ENCODE assay signal across 17 cellular contexts in genomic region chr3:131007782-131008181, GRCh38. TPM values are rescaled to one million over a fixed set of nuclear protein-coding genes. Genes with fewer than 3 reads are reported as not detected.
A peak's percentile ranks its signal among the peaks of the same experiment; 100 is the strongest.
DNase-seq lines count a peak whose midpoint lies in the region; ATAC-seq and TF ChIP-seq lines count a peak whose summit lies in the region.
"Had no signal": no experiment of that assay in that cellular context is flagged by ENCODE, and none has a peak within 500 bp of the region (broad histone marks: within the 10 kb centered on the region; RNA-seq: fewer than 3 reads in every experiment).

No MANE protein-coding gene starts in this region.

- H3K9me2 ChIP-seq in hepatocyte (replicated peaks; ENCODE audit: insufficient read depth), result no peaks in the 10 kb centered on the region

- H3K36me3 Mint-ChIP-seq in CD4-positive, CD25-positive, alpha-beta regulatory T cell, result peaks cover 36% of the 10 kb centered on the region
- H3K36me3 Mint-ChIP-seq in HFFc6 (ENCODE audit: low read depth), result peaks cover 37% of the 10 kb centered on the region

- no peaks in the 10 kb centered on the region for H3K9me3 Mint-ChIP-seq in CD4-positive, CD25-positive, alpha-beta regulatory T cell
- no peaks in the 10 kb centered on the region for H3K9me3 Mint-ChIP-seq in HFFc6

- H3K4me3 ChIP-seq in CD4-positive, CD25-positive, alpha-beta regulatory T cell (ENCODE audit: low read depth, low read length), result no peak overlapping the region
- H3K4me3 ChIP-seq in adipocyte (ENCODE audit: low read length) (no peak overlapping the region), fibroblast of villous mesenchyme (ENCODE audit: low read depth, low read length) (no peak overlapping the region), hepatocyte (no peak overlapping the region)
- H3K4me3 ChIP-seq: HAP-1, SJCRH30 had no signal

- no peaks in the 10 kb centered on the region for H3K9me3 ChIP-seq in CD4-positive, CD25-positive, alpha-beta regulatory T cell (ENCODE audit: control insufficient read depth in 2 of 2, low read length in 2 of 2)
- H3K9me3 ChIP-seq in adipocyte (ENCODE audit: control insufficient read depth, low read length), result no peaks in the 10 kb centered on the region
- no peaks in the 10 kb centered on the region for H3K9me3 ChIP-seq in hepatocyte (ENCODE audit: low read depth)
- H3K9me3 ChIP-seq: HAP-1, SJCRH30 had no signal

- H3K79me2 ChIP-seq in hepatocyte, result no peaks in the 10 kb centered on the region

- no peak overlapping the region for H3K9ac ChIP-seq in adipocyte (ENCODE audit: low read length)

- no peak for ATAC-seq in CD4-positive, CD25-positive, alpha-beta regulatory T cell (ENCODE audit: low read depth in 2 of 2)

- no peak overlapping the region for H2AFZ ChIP-seq in hepatocyte

- H3K4me1 Mint-ChIP-seq in CD4-positive, CD25-positive, alpha-beta regulatory T cell, result peaks cover 3 to 13% (median 6%) of the 10 kb centered on the region in 4 donors
- no peaks in the 10 kb centered on the region for H3K4me1 Mint-ChIP-seq in HFFc6 (ENCODE audit: low read depth)

- H3K27ac Mint-ChIP-seq in CD4-positive, CD25-positive, alpha-beta regulatory T cell, result peak overlapping the region in 2 of 3 donors; percentile 8 to 24
- peak overlapping the region; percentile 31; the same call in 1 of the 2 replicates for H3K27ac Mint-ChIP-seq in HFFc6

- no peak for DNase-seq in CD4-positive, CD25-positive, alpha-beta regulatory T cell
- no peak for DNase-seq in HFFc6
- DNase-seq in adipocyte (ENCODE audit: low read depth), result peak; percentile 29
- DNase-seq in fibroblast of villous mesenchyme (ENCODE audit: low read depth), result peak; percentile 15
- DNase-seq in GM13976 (ENCODE audit: low spot score), result no peak
- DNase-seq in hepatocyte (ENCODE audit: low spot score), result no peak
- no peak for DNase-seq in dedifferentiated amniotic fluid mesenchymal stem cell (ENCODE audit: extremely low spot score)
- DNase-seq: C1 segment of cervical spinal cord, COR-L47, DMS153, KBM-7, NCI-H2029, NCI-H2171 treated with DMSO at 0.1 percent for 48 hours, NCI-H510A treated with DMSO at 0.1 percent for 48 hours, SJCRH30, SW 1271 had no signal

- TF ChIP-seq CTCF in HFFc6 (IDR thresholded peaks at IDR 0.05) (no peak), fibroblast of villous mesenchyme (IDR thresholded peaks at IDR 0.05; ENCODE audit: insufficient read depth, low read depth, low read length) (no peak), GM13976 (IDR thresholded peaks at IDR 0.05; ENCODE audit: borderline replicate concordance, control extremely low read depth, extremely low read depth, insufficient read depth, missing control alignments) (no peak), hepatocyte (IDR thresholded peaks at IDR 0.05; ENCODE audit: poor library complexity) (no peak)

- no peaks in the 10 kb centered on the region for H3K27me3 ChIP-seq in CD4-positive, CD25-positive, alpha-beta regulatory T cell (ENCODE audit: control insufficient read depth, insufficient read depth, low read length)
- H3K27me3 ChIP-seq in adipocyte (replicated peaks; ENCODE audit: control insufficient read depth, insufficient read depth, low read length) (no peaks in the 10 kb centered on the region), hepatocyte (no peaks in the 10 kb centered on the region)
- H3K27me3 ChIP-seq: SJCRH30 had no signal

- 96% methylated on average over 2 of the region's 2 CpGs for WGBS in hepatocyte (ENCODE audit: low lambda C conversion rate, missing lambda C conversion rate)

- no peaks in the 10 kb centered on the region for H3K4me1 ChIP-seq in CD4-positive, CD25-positive, alpha-beta regulatory T cell (ENCODE audit: control insufficient read depth, insufficient read depth, low read length, poor library complexity, severe bottlenecking)
- peaks cover 11% of the 10 kb centered on the region for H3K4me1 ChIP-seq in adipocyte (ENCODE audit: control insufficient read depth, insufficient read depth, low read length)
- no peaks in the 10 kb centered on the region for H3K4me1 ChIP-seq in hepatocyte (ENCODE audit: insufficient read depth)
- H3K4me1 ChIP-seq: SJCRH30 had no signal

- H3K4me2 ChIP-seq in hepatocyte, result no peak overlapping the region

- in situ Hi-C loops in GM13976 (cut with MboI; ENCODE audit: low sequenced_read_pairs, unreplicated experiment), result loop anchor here (25.0 kb wide), 1 partner anchor 245 kb away; no protein-coding TSS in a partner anchor

- H3K36me3 ChIP-seq in CD4-positive, CD25-positive, alpha-beta regulatory T cell (ENCODE audit: control insufficient read depth, insufficient read depth, low read length), result peaks cover 33% of the 10 kb centered on the region
- peaks cover 37% of the 10 kb centered on the region for H3K36me3 ChIP-seq in adipocyte (ENCODE audit: control insufficient read depth, insufficient read depth, low read length, severe bottlenecking)
- H3K36me3 ChIP-seq in hepatocyte (replicated peaks; ENCODE audit: insufficient read depth, low read depth), result no peaks in the 10 kb centered on the region

- H4K20me1 ChIP-seq in hepatocyte (ENCODE audit: insufficient read depth, poor library complexity, severe bottlenecking), result no peaks in the 10 kb centered on the region

- no peak overlapping the region for H3K4me3 Mint-ChIP-seq in CD4-positive, CD25-positive, alpha-beta regulatory T cell
- no peak overlapping the region for H3K4me3 Mint-ChIP-seq in HFFc6

- H3K27ac ChIP-seq in CD4-positive, CD25-positive, alpha-beta regulatory T cell (ENCODE audit: insufficient read depth, low read length, poor library complexity, severe bottlenecking), result no peak overlapping the region
- H3K27ac ChIP-seq in hepatocyte, result no peak overlapping the region
- H3K27ac ChIP-seq: SJCRH30 had no signal

- no peaks in the 10 kb centered on the region for H3K27me3 Mint-ChIP-seq in CD4-positive, CD25-positive, alpha-beta regulatory T cell
- H3K27me3 Mint-ChIP-seq in HFFc6 (ENCODE audit: insufficient read depth), result peaks cover 3% of the 10 kb centered on the region; the same call in 1 of the 2 replicates

RNA-seq across cellular contexts. Expression of gene ASTE1, which starts 18.8 kb away (rescaled TPM):
- total RNA-seq in CD4-positive, CD25-positive, alpha-beta regulatory T cell, result 21.0 TPM
- polyA plus RNA-seq in CD4-positive, CD25-positive, alpha-beta regulatory T cell, result 10 to 100 TPM; 26.9 to 32.3 (median 27.9) TPM
- 1 to 10 TPM; 3.4 to 5.2 (median 4.0) TPM for total RNA-seq in HFFc6 (2021; fragmentation: NEBNext Ultra II Directional; extraction: Animal tissue kit (Norgen Biotek cat#: 25700))
- total RNA-seq in fibroblast of villous mesenchyme (7.3 and 9.0 TPM in 2 replicates), hepatocyte (5.1 and 6.5 TPM in 2 replicates)
- polyA plus RNA-seq in hepatocyte, result 4.3 and 5.3 TPM in 2 replicates

RNA-seq across cellular contexts. Expression of gene NEK11, which starts 18.9 kb away (rescaled TPM):
- 3.3 TPM for total RNA-seq in CD4-positive, CD25-positive, alpha-beta regulatory T cell
- polyA plus RNA-seq in CD4-positive, CD25-positive, alpha-beta regulatory T cell, result 1 to 10 TPM; 1.1 to 2.8 (median 1.6) TPM
- total RNA-seq in HFFc6 (2021; fragmentation: NEBNext Ultra II Directional; extraction: Animal tissue kit (Norgen Biotek cat#: 25700)), result 1 to 10 TPM; 2.5 to 4.0 (median 3.1) TPM
- total RNA-seq in fibroblast of villous mesenchyme, result 7.7 and 10.4 TPM in 2 replicates
- 5.5 and 13.7 TPM in 2 replicates for total RNA-seq in hepatocyte
- 3.5 and 3.9 TPM in 2 replicates for polyA plus RNA-seq in hepatocyte

Comparison
In these comparisons a context has a peak if more than half of its experiments do, and no peak if none do; other contexts are left out.
1. DNase-seq: peak in adipocyte (single experiment) and fibroblast of villous mesenchyme (single experiment); none in CD4-positive, CD25-positive, alpha-beta regulatory T cell (0 of 3), HFFc6 (single experiment), GM13976 (single experiment), hepatocyte (single experiment) and dedifferentiated amniotic fluid mesenchymal stem cell (single experiment).